ENCODE assay signal across 1 cellular context in genomic region chr14:20904393-20905029, GRCh38.
TF ChIP-seq lines count a peak whose summit lies in the region.

No MANE protein-coding gene starts in this region.

TF ChIP-seq in GM23338, 12 proteins besides CTCF, POLR2A, EP300 and RAD21 (continued from another document):
- TF ChIP-seq REST (IDR thresholded peaks at IDR 0.05; ENCODE audit: unreplicated experiment) = no peak
- TF ChIP-seq ZNF331 (CRISPR knock-in tag; IDR thresholded peaks at IDR 0.05; ENCODE audit: low read depth) = no peak
- TF ChIP-seq, protein P1, sequence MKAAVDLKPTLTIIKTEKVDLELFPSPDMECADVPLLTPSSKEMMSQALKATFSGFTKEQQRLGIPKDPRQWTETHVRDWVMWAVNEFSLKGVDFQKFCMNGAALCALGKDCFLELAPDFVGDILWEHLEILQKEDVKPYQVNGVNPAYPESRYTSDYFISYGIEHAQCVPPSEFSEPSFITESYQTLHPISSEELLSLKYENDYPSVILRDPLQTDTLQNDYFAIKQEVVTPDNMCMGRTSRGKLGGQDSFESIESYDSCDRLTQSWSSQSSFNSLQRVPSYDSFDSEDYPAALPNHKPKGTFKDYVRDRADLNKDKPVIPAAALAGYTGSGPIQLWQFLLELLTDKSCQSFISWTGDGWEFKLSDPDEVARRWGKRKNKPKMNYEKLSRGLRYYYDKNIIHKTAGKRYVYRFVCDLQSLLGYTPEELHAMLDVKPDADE (IDR thresholded peaks at IDR 0.05) = no peak
- no peak for TF ChIP-seq JUNB (IDR thresholded peaks at IDR 0.05; ENCODE audit: unreplicated experiment)
- no peak for TF ChIP-seq CREB1 (CRISPR knock-in tag; IDR thresholded peaks at IDR 0.05; ENCODE audit: low read depth)
- no peak for TF ChIP-seq EZH2 (IDR thresholded peaks at IDR 0.05; ENCODE audit: low read depth, unreplicated experiment)
TF ChIP-seq in GM23338: peak in this region for 0.
